24 cellular contexts compared by ENCODE assay signal in genomic region chr7:987909-988308, GRCh38. TPM values are rescaled to one million over a fixed set of nuclear protein-coding genes. Genes with fewer than 3 reads are reported as not detected.
"Had no signal": no experiment of that assay in that cellular context is flagged by ENCODE, and none has a peak within 500 bp of the region (broad histone marks: within the 10 kb centered on the region; RNA-seq: fewer than 3 reads in every experiment).

No MANE protein-coding gene starts in this region.

- ATAC-seq: gastrocnemius medialis; lower lobe of right lung; natural killer cell; stimulated activated memory B cell treated with anti-CD40 and anti-IgM and Interleukin-4, amounts not matched to agents 10 μg/mL and 1 μg/mL and 100 μg/mL, for 72 hours had no signal

- H3K27me3 ChIP-seq: ovary, vagina had no signal

- H3K4me3 Mint-ChIP-seq: activated CD4-positive, alpha-beta memory T cell treated with anti-CD3 and anti-CD28 coated beads for 36 hours; activated naive CD8-positive, alpha-beta T cell treated with anti-CD3 and anti-CD28 coated beads for 36 hours; mesothelial cell of epicardium; natural killer cell; stimulated activated memory B cell treated with anti-CD40 and anti-IgM and Interleukin-4, amounts not matched to agents 10 μg/mL and 1 μg/mL and 100 μg/mL, for 72 hours had no signal

- H3K4me3 ChIP-seq: coronary artery, esophagus muscularis mucosa, gastrocnemius medialis, lower lobe of right lung, ovary, smooth muscle cell, vagina had no signal

- H3K9me3 ChIP-seq: esophagus muscularis mucosa, gastrocnemius medialis, lower lobe of right lung, ovary, vagina had no signal

- H3K27me3 Mint-ChIP-seq: activated CD4-positive, alpha-beta memory T cell treated with anti-CD3 and anti-CD28 coated beads for 36 hours had no signal

- H3K4me1 ChIP-seq: gastrocnemius medialis had no signal

- DNase-seq: activated CD4-positive, alpha-beta memory T cell treated with anti-CD3 and anti-CD28 coated beads for 36 hours; activated CD4-positive, alpha-beta T cell treated with anti-CD3 and anti-CD28 coated beads for 48 hours; activated naive CD4-positive, alpha-beta T cell treated with Interleukin-2 at 50 U/mL for 16 hours; activated naive CD8-positive, alpha-beta T cell treated with anti-CD3 and anti-CD28 coated beads for 36 hours; activated T-cell treated with anti-CD3 and anti-CD28 coated beads, Interleukin-2, amount 50 U/mL, for 48 hours; amniotic stem cell; cerebellar nuclear complex; gastrocnemius medialis; islet precursor cell; left cardiac atrium; lower lobe of right lung; natural killer cell; stimulated activated CD4-positive, alpha-beta T cell treated with anti-CD3 and anti-CD28 coated beads, Interleukin-15, amount 100 ng/mL, for 24 hours; trophoblast cell had no signal

- H3K27ac ChIP-seq: coronary artery, esophagus muscularis mucosa, gastrocnemius medialis, lower lobe of right lung, ovary, vagina had no signal

- H3K4me2 ChIP-seq: smooth muscle cell had no signal

- H3K36me3 ChIP-seq: esophagus muscularis mucosa, gastrocnemius medialis, lower lobe of right lung, ovary, vagina had no signal

- H3K27ac Mint-ChIP-seq: activated CD4-positive, alpha-beta memory T cell treated with anti-CD3 and anti-CD28 coated beads for 36 hours; activated naive CD8-positive, alpha-beta T cell treated with anti-CD3 and anti-CD28 coated beads for 36 hours; mesothelial cell of epicardium; natural killer cell; stimulated activated memory B cell treated with anti-CD40 and anti-IgM and Interleukin-4, amounts not matched to agents 10 μg/mL and 1 μg/mL and 100 μg/mL, for 72 hours had no signal

- H3K4me1 Mint-ChIP-seq: activated naive CD8-positive, alpha-beta T cell treated with anti-CD3 and anti-CD28 coated beads for 36 hours had no signal

- H3K9me3 Mint-ChIP-seq: activated CD4-positive, alpha-beta memory T cell treated with anti-CD3 and anti-CD28 coated beads for 36 hours; activated naive CD8-positive, alpha-beta T cell treated with anti-CD3 and anti-CD28 coated beads for 36 hours; mesothelial cell of epicardium; natural killer cell; stimulated activated memory B cell treated with anti-CD40 and anti-IgM and Interleukin-4, amounts not matched to agents 10 μg/mL and 1 μg/mL and 100 μg/mL, for 72 hours had no signal

RNA-seq across cellular contexts. Expression of gene CYP2W1, which starts 4.9 kb away (rescaled TPM):
- total RNA-seq: activated CD4-positive, alpha-beta memory T cell treated with anti-CD3 and anti-CD28 coated beads for 36 hours; activated naive CD8-positive, alpha-beta T cell treated with anti-CD3 and anti-CD28 coated beads for 36 hours; gastrocnemius medialis; left cardiac atrium; lower lobe of right lung; natural killer cell; pulmonary artery endothelial cell; smooth muscle cell; T-helper 2 cell treated with Interferon-gamma antibody and Interleukin-4, amounts not matched to agents 100 ng/mL and 5 ng/mL, for 36 hours; temporal lobe had no signal
- polyA plus RNA-seq: smooth muscle cell had no signal
